Comparison of ENCODE assay signal across 29 cellular contexts in genomic region chr20:61917459-61917858, GRCh38.
"Had no signal": no experiment of that assay in that cellular context is flagged by ENCODE, and none has a peak within 500 bp of the region (broad histone marks: within the 10 kb centered on the region; RNA-seq: fewer than 3 reads in every experiment).

No MANE protein-coding gene starts in this region.

- H3K4me2 ChIP-seq: smooth muscle cell had no signal

- FAIRE-seq: islet of Langerhans, kidney, pancreas had no signal

- H3K9me3 ChIP-seq: left ventricle myocardium inferior, pancreas, prostate gland, right lobe of liver, stomach, testis, thyroid gland, transverse colon, upper lobe of right lung, uterus had no signal

- H3K4me1 ChIP-seq: left ventricle myocardium inferior, pancreas, prostate gland, right lobe of liver, stomach, thyroid gland, transverse colon, upper lobe of right lung, uterus had no signal

- H3K27ac ChIP-seq: left ventricle myocardium inferior, pancreas, prostate gland, right lobe of liver, stomach, testis, thyroid gland, transverse colon, upper lobe of right lung, uterus had no signal

- H3K36me3 ChIP-seq: left ventricle myocardium inferior, pancreas, prostate gland, right lobe of liver, stomach, thyroid gland, transverse colon, upper lobe of right lung, uterus had no signal

- DNase-seq: hypothalamus; immature natural killer cell; kidney; left colon; left ventricle myocardium inferior; mesendoderm; naive B cell; nucleus accumbens; posterior cingulate gyrus; retina; right lobe of liver; stimulated activated CD4-positive, alpha-beta T cell treated with anti-CD3 and anti-CD28 coated beads, Interleukin-12 subunit alpha, Interleukin-12 subunit beta, amount 100 ng/mL, for 4 hours; stimulated activated CD4-positive, alpha-beta T cell treated with anti-CD3 and anti-CD28 coated beads, Interleukin-15, amount 100 ng/mL, for 24 hours; stimulated activated CD4-positive, alpha-beta T cell treated with anti-CD3 and anti-CD28 coated beads, Interleukin-2, amount 100 ng/mL, for 24 hours; stimulated activated CD4-positive, alpha-beta T cell treated with anti-CD3 and anti-CD28 coated beads, Interleukin-4, amount 100 ng/mL, for 1 hour; stimulated activated naive B cell treated with anti-CD40 and anti-IgM and Interleukin-4, amounts not matched to agents 10 μg/mL and 1 μg/mL and 100 μg/mL, for 72 hours; stimulated activated naive CD8-positive, alpha-beta T cell treated with anti-CD3 and anti-CD28 coated beads, Interleukin-15, Interleukin-2, amounts not matched to agents 100 U/mL and 50 U/mL, for 24 hours; stomach; testis; thyroid gland; transverse colon; upper lobe of right lung; uterus had no signal

- H3K27me3 ChIP-seq: pancreas, right lobe of liver, testis, thyroid gland, transverse colon, uterus had no signal

- H3K4me3 ChIP-seq: left ventricle myocardium inferior, lung, pancreas, prostate gland, right lobe of liver, smooth muscle cell, stomach, testis, thyroid gland, transverse colon, upper lobe of right lung, uterus had no signal

- ATAC-seq: left colon; natural killer cell treated with Interleukin-12 subunit alpha and Interleukin-12 subunit beta and Interleukin-15 and Interleukin-18, amount 100 ng/mL, for 72 hours; pancreas; stimulated activated naive B cell treated with anti-CD40 and anti-IgM and Interleukin-4, amounts not matched to agents 10 μg/mL and 1 μg/mL and 100 μg/mL, for 72 hours; stimulated activated naive CD8-positive, alpha-beta T cell treated with anti-CD3 and anti-CD28 coated beads, Interleukin-15, Interleukin-2, amounts not matched to agents 100 U/mL and 50 U/mL, for 24 hours; upper lobe of right lung had no signal
